8 cellular contexts compared by ENCODE assay signal in genomic region chr20:36860811-36861624, GRCh38. TPM values are rescaled to one million over a fixed set of nuclear protein-coding genes. Genes with fewer than 3 reads are reported as not detected.
DNase-seq lines count a peak whose midpoint lies in the region; ATAC-seq and TF ChIP-seq lines count a peak whose summit lies in the region.

No MANE protein-coding gene starts in this region.

- no peak overlapping the region for H3K27ac ChIP-seq in CD4-positive, CD25-positive, alpha-beta regulatory T cell (ENCODE audit: insufficient read depth, low read length, poor library complexity, severe bottlenecking)
- H3K27ac ChIP-seq in OCI-LY7 (ENCODE audit: low read depth, low read length, poor library complexity, severe bottlenecking) (no peak overlapping the region), endodermal cell (ENCODE audit: low read depth, low read length) (no peak overlapping the region)

- no peak overlapping the region for H3K9ac ChIP-seq in endodermal cell (ENCODE audit: extremely low read depth, low read length, poor library complexity, severe bottlenecking)

- H3K9me2 ChIP-seq in OCI-LY7 (ENCODE audit: insufficient read depth, low read length), result no peaks in the 10 kb centered on the region

- no peaks in the 10 kb centered on the region for H4K20me1 ChIP-seq in OCI-LY7 (ENCODE audit: insufficient read depth, low read length)

- DNase-seq in CD4-positive, CD25-positive, alpha-beta regulatory T cell, result no peak
- no peak for DNase-seq in OCI-LY7 (ENCODE audit: low spot score)
- DNase-seq in endodermal cell, result no peak
- DNase-seq in osteocyte (ENCODE audit: extremely low spot score, unreplicated experiment), result no peak
- no peak for DNase-seq in head of caudate nucleus
- DNase-seq in NCI-H526 treated with DMSO at 0.1 percent for 48 hours (lab: John Stamatoyannopoulos, UW), result no peak
- no peak for DNase-seq in KBM-7

- H3K36me3 ChIP-seq in CD4-positive, CD25-positive, alpha-beta regulatory T cell (ENCODE audit: control insufficient read depth, insufficient read depth, low read length), result no peaks in the 10 kb centered on the region
- no peaks in the 10 kb centered on the region for H3K36me3 ChIP-seq in OCI-LY7 (ENCODE audit: insufficient read depth, low read length)
- peaks cover 20% of the 10 kb centered on the region for H3K36me3 ChIP-seq in endodermal cell (ENCODE audit: control insufficient read depth, insufficient read depth, low read length)

- no TSS peak for BruUV-seq in OCI-LY7 (replicated peaks; lab: Mats Ljungman, UMichigan)

- H3K9me3 ChIP-seq in CD4-positive, CD25-positive, alpha-beta regulatory T cell (ENCODE audit: control insufficient read depth in 2 of 2, low read length in 2 of 2), result no peaks in the 10 kb centered on the region
- no peaks in the 10 kb centered on the region for H3K9me3 ChIP-seq in OCI-LY7 (ENCODE audit: low read length)
- no peaks in the 10 kb centered on the region for H3K9me3 ChIP-seq in endodermal cell (ENCODE audit: control insufficient read depth, low read length)

- intact Hi-C loops in OCI-LY7 (cut with micrococcal nuclease; ENCODE audit: unreplicated experiment) (loop anchor here (5.0 kb wide), 1 partner anchor 89 kb away; the partner anchor contains the start of gene DSN1), head of caudate nucleus (cut with DNase I) (loop anchor here (10.0 kb wide), 1 partner anchor 86 kb away; the partner anchor contains the start of gene DSN1)

- POLR2A ChIA-PET in OCI-LY7 (lab: Charles Lee), result interaction anchor here (0.5 to 4.4 kb wide), 4 partner anchors 8 to 257 kb away, joined by 3 to 15 read pairs (median 4); no protein-coding TSS in a partner anchor

- peak overlapping the region; percentile 62 for H3K4me2 ChIP-seq in OCI-LY7 (ENCODE audit: low read length)

- no peaks in the 10 kb centered on the region for H3K36me3 Mint-ChIP-seq in CD4-positive, CD25-positive, alpha-beta regulatory T cell
- H3K36me3 Mint-ChIP-seq in endodermal cell (ENCODE audit: low read depth) (peaks cover 7% of the 10 kb centered on the region), osteocyte (ENCODE audit: unreplicated experiment) (peaks cover 5% of the 10 kb centered on the region)

- no peak for ATAC-seq in CD4-positive, CD25-positive, alpha-beta regulatory T cell (ENCODE audit: low read depth in 2 of 2)
- no peak for ATAC-seq in GM18517 (IDR thresholded peaks at IDR 0.05; ENCODE audit: unreplicated experiment)

- CTCF ChIA-PET in OCI-LY7 (lab: Charles Lee; ENCODE audit: unreplicated experiment), result interaction anchor here (0.6 to 1.1 kb wide), 2 partner anchors 12 to 24 kb away, joined by 3 read pairs; no protein-coding TSS in a partner anchor

- H3K27ac Mint-ChIP-seq in CD4-positive, CD25-positive, alpha-beta regulatory T cell, result peak overlapping the region in 1 of 3 donors; percentile 69
- H3K27ac Mint-ChIP-seq in endodermal cell, result no peak overlapping the region
- H3K27ac Mint-ChIP-seq in osteocyte (ENCODE audit: unreplicated experiment), result peak overlapping the region; percentile 88

- peaks cover 52% of the 10 kb centered on the region for H3K27me3 Mint-ChIP-seq in CD4-positive, CD25-positive, alpha-beta regulatory T cell
- H3K27me3 Mint-ChIP-seq in endodermal cell (ENCODE audit: insufficient read depth) (no peaks in the 10 kb centered on the region), osteocyte (ENCODE audit: unreplicated experiment) (no peaks in the 10 kb centered on the region)

- 93 to 94% methylated on average over 7 to 14 of the region's 14 CpGs for WGBS in endodermal cell (ENCODE audit: insufficient coverage in 1 of 2, insufficient read length in 1 of 2), 2 experiments

- no peak overlapping the region for H3K4me3 ChIP-seq in CD4-positive, CD25-positive, alpha-beta regulatory T cell (ENCODE audit: low read depth, low read length)
- H3K4me3 ChIP-seq in OCI-LY7 (ENCODE audit: low read depth, low read length, poor library complexity, severe bottlenecking) (peak overlapping the region; percentile 28), endodermal cell (ENCODE audit: low read length) (peak overlapping the region; percentile 81)

- H3K9me3 Mint-ChIP-seq in CD4-positive, CD25-positive, alpha-beta regulatory T cell, result no peaks in the 10 kb centered on the region
- H3K9me3 Mint-ChIP-seq in endodermal cell, result no peaks in the 10 kb centered on the region
- H3K9me3 Mint-ChIP-seq in osteocyte (ENCODE audit: unreplicated experiment), result no peaks in the 10 kb centered on the region

- no peak for TF ChIP-seq CTCF in OCI-LY7 (conservative IDR thresholded peaks at IDR 0.05; ENCODE audit: low read length)
- TF ChIP-seq CTCF in endodermal cell (conservative IDR thresholded peaks at IDR 0.05), result no peak
- TF ChIP-seq CTCF in osteocyte (IDR thresholded peaks at IDR 0.05), result no peak

- H3K4me1 Mint-ChIP-seq in CD4-positive, CD25-positive, alpha-beta regulatory T cell, result peaks cover 0 to 25% (median 15%) of the 10 kb centered on the region in 4 donors
- H3K4me1 Mint-ChIP-seq in endodermal cell, result peaks cover 44% of the 10 kb centered on the region
- peaks cover 61% of the 10 kb centered on the region for H3K4me1 Mint-ChIP-seq in osteocyte (ENCODE audit: unreplicated experiment)

- in situ Hi-C loops in KBM-7 (cut with MboI; ENCODE audit: low pct_unique_long_range_greater_than_20kb, low sequenced_read_pairs), result no loop called here

- no peak overlapping the region for H2AFZ ChIP-seq in OCI-LY7 (ENCODE audit: low read length)

- H3K4me1 ChIP-seq in CD4-positive, CD25-positive, alpha-beta regulatory T cell (ENCODE audit: control insufficient read depth, insufficient read depth, low read length, poor library complexity, severe bottlenecking), result peaks cover 9% of the 10 kb centered on the region
- H3K4me1 ChIP-seq in OCI-LY7 (ENCODE audit: insufficient read depth, low read length, poor library complexity, severe bottlenecking) (peaks cover 51% of the 10 kb centered on the region), endodermal cell (ENCODE audit: control insufficient read depth, insufficient read depth, low read length) (peaks cover 15% of the 10 kb centered on the region)

- peaks cover 5% of the 10 kb centered on the region for H3K27me3 ChIP-seq in CD4-positive, CD25-positive, alpha-beta regulatory T cell (ENCODE audit: control insufficient read depth, insufficient read depth, low read length)
- no peaks in the 10 kb centered on the region for H3K27me3 ChIP-seq in endodermal cell (ENCODE audit: control insufficient read depth, insufficient read depth, low read length, poor library complexity, severe bottlenecking)

- no peaks in the 10 kb centered on the region for H3K79me2 ChIP-seq in OCI-LY7 (ENCODE audit: insufficient read depth, low read depth, low read length)

- H3K4me3 Mint-ChIP-seq in CD4-positive, CD25-positive, alpha-beta regulatory T cell, result peak overlapping the region; percentile 63 to 80 (median 65)
- peak overlapping the region; percentile 71 for H3K4me3 Mint-ChIP-seq in endodermal cell
- H3K4me3 Mint-ChIP-seq in osteocyte (ENCODE audit: unreplicated experiment), result peak overlapping the region; percentile 82

RNA-seq across cellular contexts. Expression of gene TLDC2, which starts 14.9 kb away (rescaled TPM):
- total RNA-seq in CD4-positive, CD25-positive, alpha-beta regulatory T cell, result not detected
- under 1 TPM; 0.32 to 0.57 (median 0.41) TPM for polyA plus RNA-seq in CD4-positive, CD25-positive, alpha-beta regulatory T cell
- total RNA-seq in OCI-LY7 (2014; rRNA removed; shearing (Covaris generic)), result 0.18 TPM in 1 of 2 replicates, not detected in the other
- total RNA-seq in OCI-LY7 (2022) (not detected in 2 replicates), endodermal cell (under 1 TPM; 0.18 to 0.24 TPM), osteocyte (0.26 TPM in 1 of 2 replicates, not detected in the other)
- polyA plus RNA-seq in endodermal cell (2013, experiment 1 of 2), result 0.36 TPM
- polyA plus RNA-seq in endodermal cell (2013, experiment 2 of 2), result 0.54 TPM
